In genomic region chr11:31699066-31699465, GRCh38 we compare ENCODE assay signal across 22 cellular contexts.
"Had no signal": no experiment of that assay in that cellular context is flagged by ENCODE, and none has a peak within 500 bp of the region (broad histone marks: within the 10 kb centered on the region; RNA-seq: fewer than 3 reads in every experiment).

No MANE protein-coding gene starts in this region.

- DNase-seq: activated CD4-positive, alpha-beta memory T cell treated with anti-CD3 and anti-CD28 coated beads for 36 hours; activated CD4-positive, alpha-beta T cell treated with anti-CD3 and anti-CD28 coated beads for 36 hours; activated CD4-positive, alpha-beta T cell treated with anti-CD3 and anti-CD28 coated beads, Interleukin-2, amount 10 ng/mL, durations not matched to agents 24 days and 14 days; activated CD4-positive, CD25-positive, alpha-beta regulatory T cell; activated CD4-positive, CD25-positive, alpha-beta regulatory T cell treated with anti-CD3 and anti-CD28 coated beads, Interleukin-2, amount 50 U/mL, for 72 hours; activated CD8-positive, alpha-beta memory T cell treated with anti-CD3 and anti-CD28 coated beads, Interleukin-2, amount 50 U/mL, for 48 hours; activated gamma-delta T cell; activated naive CD4-positive, alpha-beta T cell; activated naive CD4-positive, alpha-beta T cell treated with anti-CD3 and anti-CD28 coated beads, Interleukin-2, amount 10 ng/mL, durations not matched to agents 7 days and 5 days; activated naive CD8-positive, alpha-beta T cell treated with anti-CD3 and anti-CD28 coated beads, Interleukin-2, amount 10 ng/mL, durations not matched to agents 7 days and 5 days; activated T-cell treated with anti-CD3 and anti-CD28 coated beads for 4 hours; activated T-cell treated with anti-CD3 and anti-CD28 coated beads, Interleukin-2, amount 50 U/mL, for 24 hours; activated T-cell treated with anti-CD3 and anti-CD28 coated beads, Interleukin-2, amount 50 U/mL, for 72 hours; central memory CD4-positive, alpha-beta T cell; dorsolateral prefrontal cortex; effector memory CD4-positive, alpha-beta T cell; endodermal cell; foreskin fibroblast; head of caudate nucleus; T-helper 17 cell; T1000 had no signal

- FAIRE-seq: frontal cortex had no signal
